ENCODE assay signal across 8 cellular contexts in the genomic region with DNA sequence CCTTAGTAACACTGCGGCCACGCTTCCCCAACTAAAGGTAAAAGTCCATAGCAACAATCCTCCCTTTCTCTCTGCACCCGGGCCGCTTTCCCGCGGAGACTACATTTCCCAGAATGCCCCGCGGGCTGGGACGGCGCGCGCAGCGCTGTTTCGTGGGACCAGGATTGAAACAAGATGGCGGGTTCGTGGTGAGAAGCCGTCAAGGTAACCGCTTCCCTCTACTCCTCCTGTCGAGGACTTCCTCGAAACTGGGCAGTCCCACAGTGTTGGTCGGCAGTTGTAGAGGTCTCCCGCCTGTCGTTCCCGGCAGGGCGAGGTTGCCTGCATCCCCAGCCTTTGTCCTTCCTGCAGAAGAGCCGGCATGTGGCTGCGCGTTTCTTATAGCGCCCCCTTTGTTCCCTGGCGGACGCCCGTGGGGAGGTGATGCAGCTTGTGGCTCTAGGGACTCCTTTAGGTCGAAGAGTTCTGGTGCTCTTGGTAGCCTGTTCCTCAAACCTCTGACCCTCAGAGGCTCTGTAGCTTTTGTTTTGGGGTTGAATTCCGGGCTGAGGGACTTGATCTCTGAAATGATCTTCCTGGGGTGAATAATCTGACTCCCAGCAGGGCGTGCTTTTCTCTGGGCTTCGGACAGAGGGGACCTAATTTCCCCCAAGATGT. TPM values are rescaled to one million over a fixed set of nuclear protein-coding genes. Genes with fewer than 3 reads are reported as not detected.
DNase-seq lines count a peak whose midpoint lies in the region; ATAC-seq and TF ChIP-seq lines count a peak whose summit lies in the region.

A gene (plus strand): TSS at position 164 of the 657 bp plus-strand sequence. CDS start 1,772 bp downstream, outside the sequence.

- TF ChIP-seq CTCF in A673 (conservative IDR thresholded peaks at IDR 0.05; ENCODE audit: low read depth, low read length): peak; percentile 91
- TF ChIP-seq CTCF in brain microvascular endothelial cell (IDR thresholded peaks at IDR 0.05; ENCODE audit: low read depth, low read length, missing control alignments): peak; percentile 92

- TF ChIP-seq POLR2A in GM18526 (IDR thresholded peaks at IDR 0.05; ENCODE audit: extremely low read depth, insufficient read length): peak; percentile 75

- H3K4me1 ChIP-seq in A673 (ENCODE audit: insufficient read depth, low read length, poor library complexity, severe bottlenecking) (peaks cover 16% of the 10 kb centered on the region), iPS-15b (ENCODE audit: control insufficient read depth, insufficient read depth, low read length) (no peaks in the 10 kb centered on the region), skeletal muscle satellite cell (ENCODE audit: control insufficient read depth, insufficient read depth, low read length) (peaks cover 10% of the 10 kb centered on the region)

- peak within 1 kb of the TSS; percentile 82 for H3K4me2 ChIP-seq in skeletal muscle satellite cell (ENCODE audit: low read length)

- H3K9me3 ChIP-seq in A673 (ENCODE audit: low read depth, low read length, poor library complexity, severe bottlenecking) (no peaks in the 10 kb centered on the region), iPS-15b (ENCODE audit: control insufficient read depth, insufficient read depth, low read length) (no peaks in the 10 kb centered on the region), skeletal muscle satellite cell (replicated peaks; ENCODE audit: low read length) (no peaks in the 10 kb centered on the region)

- peak; percentile 93 for ATAC-seq in HG03066 (IDR thresholded peaks at IDR 0.05; ENCODE audit: low read depth, unreplicated experiment)

- in situ Hi-C loops in brain microvascular endothelial cell (cut with HindIII; ENCODE audit: low pct_ligation_motif_present, low sequenced_read_pairs): no loop called here

- POLR2A ChIA-PET in A673 (lab: Charles Lee; ENCODE audit: low non-redundant PET): interaction anchor here (0.5 kb wide), 1 partner anchor 11 kb away, joined by 3 read pairs; no protein-coding TSS in a partner anchor

- H3K27ac ChIP-seq in A673 (ENCODE audit: low read depth, low read length, poor library complexity, severe bottlenecking) (peak within 1 kb of the TSS; percentile 94), brain microvascular endothelial cell (peak within 1 kb of the TSS; percentile 94)

- intact Hi-C loops in A673 (cut with micrococcal nuclease; ENCODE audit: unreplicated experiment): no loop called here

- H3K4me3 ChIP-seq in A673 (ENCODE audit: low read depth, low read length, poor library complexity, severe bottlenecking): peak within 1 kb of the TSS; percentile 78
- peak within 1 kb of the TSS; percentile 96 for H3K4me3 ChIP-seq in brain microvascular endothelial cell (ENCODE audit: low read depth, low read length)
- H3K4me3 ChIP-seq in iPS-15b (ENCODE audit: low read depth, low read length): peak within 1 kb of the TSS; percentile 99
- peak within 1 kb of the TSS; percentile 82 for H3K4me3 ChIP-seq in skeletal muscle satellite cell (ENCODE audit: low read length)

- H3K9ac ChIP-seq in iPS-15b (ENCODE audit: low read depth, low read length): peak within 1 kb of the TSS; percentile 99
- H3K9ac ChIP-seq in skeletal muscle satellite cell (ENCODE audit: low read depth, low read length): peak within 1 kb of the TSS; percentile 85

- TSS peak; percentile 50 for BruUV-seq in A673 (replicated peaks; lab: Mats Ljungman, UMichigan)

- DNase-seq in A673 (ENCODE audit: low spot score) (peak; percentile 96), NCI-H2107 treated with DMSO at 0.1 percent for 48 hours (lab: John Stamatoyannopoulos, UW; ENCODE audit: unreplicated experiment) (peak; percentile 70), UCSD-AML1 (lab: John Stamatoyannopoulos, UW; ENCODE audit: unreplicated experiment) (peak; percentile 91), brain microvascular endothelial cell (peak; percentile 89)

- CTCF ChIA-PET in A673 (lab: Charles Lee): interaction anchor here (0.5 kb wide), 1 partner anchor 465 kb away, joined by 5 read pairs; no protein-coding TSS in a partner anchor

- H3K36me3 ChIP-seq in A673 (ENCODE audit: insufficient read depth, low read length, poor library complexity, severe bottlenecking) (peaks cover 24% of the 10 kb centered on the region), brain microvascular endothelial cell (replicated peaks) (peaks cover 4% of the 10 kb centered on the region), iPS-15b (ENCODE audit: control insufficient read depth, insufficient read depth, low read length) (peaks cover 3% of the 10 kb centered on the region), skeletal muscle satellite cell (ENCODE audit: insufficient read depth, low read length) (peaks cover 15% of the 10 kb centered on the region)

- no peaks in the 10 kb centered on the region for H3K27me3 ChIP-seq in A673 (replicated peaks; ENCODE audit: insufficient read depth, low read depth, low read length, poor library complexity)
- H3K27me3 ChIP-seq in brain microvascular endothelial cell (replicated peaks): no peaks in the 10 kb centered on the region
- no peaks in the 10 kb centered on the region for H3K27me3 ChIP-seq in iPS-15b (ENCODE audit: control insufficient read depth, insufficient read depth, low read length)
- no peaks in the 10 kb centered on the region for H3K27me3 ChIP-seq in skeletal muscle satellite cell (ENCODE audit: control insufficient read depth, insufficient read depth, low read length)

RNA-seq across cellular contexts. Expression of the gene that starts here (rescaled TPM):
- 179 and 196 TPM in 2 replicates for total RNA-seq in A673 (2021)
- 69.2 and 81.7 TPM in 2 replicates for total RNA-seq in skeletal muscle satellite cell (2012; rRNA removed)

Comparison
In these comparisons a context has a peak if more than half of its experiments do, and no peak if none do; other contexts are left out.
1. Peak in every context shown above with its lines: DNase-seq, ATAC-seq, H3K4me3 ChIP-seq and H3K27ac ChIP-seq.